Comparison of ENCODE assay signal across 34 cellular contexts in the genomic region with DNA sequence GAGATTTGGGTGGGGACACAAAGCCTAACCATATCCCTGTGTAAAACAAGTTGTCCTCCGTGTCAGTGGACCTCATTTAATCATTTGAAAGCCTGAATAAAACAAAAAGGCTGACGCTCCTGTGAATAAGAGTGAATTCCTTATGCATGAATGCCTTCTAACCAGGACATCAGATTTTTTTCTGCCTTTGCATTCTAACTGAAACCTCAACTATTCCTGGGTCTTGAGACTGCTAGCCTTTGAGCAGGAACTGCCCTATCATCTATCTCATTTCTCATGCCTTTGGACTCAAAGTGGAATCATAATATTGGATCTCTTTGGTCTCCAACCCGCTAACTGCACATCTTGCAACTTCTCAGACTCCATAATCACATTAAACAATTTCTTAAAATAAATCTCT.
A peak's percentile ranks its signal among the peaks of the same experiment; 100 is the strongest.
DNase-seq lines count a peak whose midpoint lies in the region; ATAC-seq and TF ChIP-seq lines count a peak whose summit lies in the region.
"Had no signal": no experiment of that assay in that cellular context is flagged by ENCODE, and none has a peak within 500 bp of the region (broad histone marks: within the 10 kb centered on the region; RNA-seq: fewer than 3 reads in every experiment).

No MANE protein-coding gene starts in this region.

- peak; percentile 1 for DNase-seq in AG04449 (ENCODE audit: low read depth, low spot score)
- DNase-seq in M059J (ENCODE audit: low read depth): peak; percentile 53
- DNase-seq in chondrocyte (ENCODE audit: low spot score): no peak
- DNase-seq in kidney glomerular epithelial cell (lab: John Stamatoyannopoulos, UW): peak; percentile 81
- no peak for DNase-seq in activated naive CD8-positive, alpha-beta T cell treated with anti-CD3 and anti-CD28 coated beads, Interleukin-2, amount 50 U/mL, for 24 hours
- no peak for DNase-seq in COLO829 (ENCODE audit: low spot score)
- no peak for DNase-seq in HCEC 1CT
- DNase-seq: activated CD4-positive, alpha-beta memory T cell treated with anti-CD3 and anti-CD28 coated beads for 36 hours; activated CD4-positive, alpha-beta T cell treated with anti-CD3 and anti-CD28 coated beads for 1 hour; activated CD8-positive, alpha-beta memory T cell treated with anti-CD3 and anti-CD28 coated beads, Interleukin-2, amount 50 U/mL, for 4 hours; activated naive CD4-positive, alpha-beta T cell treated with anti-CD3 and anti-CD28 coated beads, Interleukin-2, amount 50 U/mL, for 16 hours; anterior cingulate cortex; Calu3; central memory CD4-positive, alpha-beta T cell; DMS79 treated with DMSO at 0.1 percent for 48 hours; esophagus squamous epithelium; H7; Kasumi-1; MV-4-11; NCI-H1436 treated with DMSO at 0.1 percent for 48 hours; NCI-H2081 treated with DMSO at 0.1 percent for 48 hours; NCI-H2227 treated with DMSO at 0.1 percent for 48 hours; NCI-H774; nephron progenitor cell; ovary; Right ventricle myocardium superior; stimulated activated naive CD4-positive, alpha-beta T cell treated with Interleukin-2 at 50 U/mL for 16 hours had no signal

- POLR2A ChIA-PET in AG04449 (lab: Yijun Ruan, JAX): no interaction called here

- peaks cover 21% of the 10 kb centered on the region for H3K9me3 Mint-ChIP-seq in chondrocyte (ENCODE audit: low read depth)
- peaks cover 21% of the 10 kb centered on the region for H3K9me3 Mint-ChIP-seq in activated naive CD8-positive, alpha-beta T cell treated with anti-CD3 and anti-CD28 coated beads, Interleukin-2, amount 50 U/mL, for 24 hours

- no peak for ATAC-seq in activated naive CD8-positive, alpha-beta T cell treated with anti-CD3 and anti-CD28 coated beads, Interleukin-2, amount 50 U/mL, for 24 hours
- no peak for ATAC-seq in HG03521 (IDR thresholded peaks at IDR 0.05; ENCODE audit: unreplicated experiment)
- ATAC-seq: gastroesophageal sphincter, Panc1, SK-N-SH treated with all-trans-retinoic acid at 6 μM for 48 hours had no signal

- no peaks in the 10 kb centered on the region for H3K27me3 Mint-ChIP-seq in chondrocyte (ENCODE audit: low read depth)
- no peaks in the 10 kb centered on the region for H3K27me3 Mint-ChIP-seq in activated naive CD8-positive, alpha-beta T cell treated with anti-CD3 and anti-CD28 coated beads, Interleukin-2, amount 50 U/mL, for 24 hours
- H3K27me3 Mint-ChIP-seq: activated CD4-positive, alpha-beta memory T cell treated with anti-CD3 and anti-CD28 coated beads for 36 hours had no signal

- H3K27ac Mint-ChIP-seq in chondrocyte (ENCODE audit: unreplicated experiment): peak overlapping the region; percentile 33
- no peak overlapping the region for H3K27ac Mint-ChIP-seq in activated naive CD8-positive, alpha-beta T cell treated with anti-CD3 and anti-CD28 coated beads, Interleukin-2, amount 50 U/mL, for 24 hours
- H3K27ac Mint-ChIP-seq: activated CD4-positive, alpha-beta memory T cell treated with anti-CD3 and anti-CD28 coated beads for 36 hours; nephron progenitor cell had no signal

- TF ChIP-seq CTCF in AG04449 (IDR thresholded peaks at IDR 0.05; ENCODE audit: insufficient read depth, low read length, missing control alignments): no peak
- no peak for TF ChIP-seq CTCF in chondrocyte (IDR thresholded peaks at IDR 0.05)

- peaks cover 8% of the 10 kb centered on the region for H3K36me3 Mint-ChIP-seq in chondrocyte (ENCODE audit: low read depth)
- no peaks in the 10 kb centered on the region for H3K36me3 Mint-ChIP-seq in activated naive CD8-positive, alpha-beta T cell treated with anti-CD3 and anti-CD28 coated beads, Interleukin-2, amount 50 U/mL, for 24 hours (ENCODE audit: low read depth)
- H3K36me3 Mint-ChIP-seq: activated CD4-positive, alpha-beta memory T cell treated with anti-CD3 and anti-CD28 coated beads for 36 hours had no signal

- H3K4me3 Mint-ChIP-seq in chondrocyte (ENCODE audit: unreplicated experiment): no peak overlapping the region
- no peak overlapping the region for H3K4me3 Mint-ChIP-seq in activated naive CD8-positive, alpha-beta T cell treated with anti-CD3 and anti-CD28 coated beads, Interleukin-2, amount 50 U/mL, for 24 hours
- H3K4me3 Mint-ChIP-seq: activated CD4-positive, alpha-beta memory T cell treated with anti-CD3 and anti-CD28 coated beads for 36 hours; nephron progenitor cell had no signal

- H3K4me3 ChIP-seq in AG04449 (ENCODE audit: low read depth, low read length): no peak overlapping the region
- H3K4me3 ChIP-seq: esophagus squamous epithelium, gastroesophageal sphincter, hepatocyte, ovary, skin epidermis, suprapubic skin had no signal

- no peaks in the 10 kb centered on the region for H3K4me1 Mint-ChIP-seq in chondrocyte (ENCODE audit: low read depth)
- H3K4me1 Mint-ChIP-seq in activated naive CD8-positive, alpha-beta T cell treated with anti-CD3 and anti-CD28 coated beads, Interleukin-2, amount 50 U/mL, for 24 hours: peaks cover 14% of the 10 kb centered on the region

- CTCF ChIA-PET in AG04449 (lab: Yijun Ruan, JAX): no interaction called here

Comparison
In these comparisons a context has a peak if more than half of its experiments do, and no peak if none do; other contexts are left out.
1. DNase-seq: peak in AG04449 (single experiment), M059J (single experiment) and kidney glomerular epithelial cell (single experiment); none in chondrocyte (single experiment), activated naive CD8-positive, alpha-beta T cell treated with anti-CD3 and anti-CD28 coated beads, Interleukin-2, amount 50 U/mL, for 24 hours (single experiment), COLO829 (single experiment) and HCEC 1CT (single experiment).